8 cellular contexts compared by ENCODE assay signal in genomic region chr6:107713214-107713962, GRCh38.
A peak's percentile ranks its signal among the peaks of the same experiment; 100 is the strongest.
DNase-seq lines count a peak whose midpoint lies in the region; ATAC-seq and TF ChIP-seq lines count a peak whose summit lies in the region.

No MANE protein-coding gene starts in this region.

- BruUV-seq in A673 (replicated peaks; lab: Mats Ljungman, UMichigan), result no TSS peak

- peak overlapping the region in 2 of 4 donors; percentile 15 to 45 for H3K27ac ChIP-seq in sigmoid colon
- no peak overlapping the region for H3K27ac ChIP-seq in A673 (ENCODE audit: low read depth, low read length, poor library complexity, severe bottlenecking)

- 51 to 71% methylated on average over 8 of the region's 8 CpGs for WGBS in sigmoid colon, 2 donors

- H3K9me3 ChIP-seq in sigmoid colon (no peaks in the 10 kb centered on the region), A673 (ENCODE audit: low read depth, low read length, poor library complexity, severe bottlenecking) (no peaks in the 10 kb centered on the region)

- peaks cover under 1% of the 10 kb centered on the region for H3K36me3 Mint-ChIP-seq in activated B cell treated with CpG ODN at 0.5 μM for 24 hours (ENCODE audit: low read depth)

- H3K27me3 ChIP-seq in sigmoid colon, result no peaks in the 10 kb centered on the region
- H3K27me3 ChIP-seq in A673 (replicated peaks; ENCODE audit: insufficient read depth, low read depth, low read length, poor library complexity), result no peaks in the 10 kb centered on the region

- TF ChIP-seq POLR2A in sigmoid colon (IDR thresholded peaks at IDR 0.05), result no peak

- peaks cover 28% of the 10 kb centered on the region for H3K4me1 Mint-ChIP-seq in activated B cell treated with CpG ODN at 0.5 μM for 24 hours

- intact Hi-C loops in activated B cell treated with CpG ODN at 0.5 μM for 24 hours (cut with micrococcal nuclease) (no loop called here), sigmoid colon (cut with DNase I) (no loop called here), A673 (cut with micrococcal nuclease; ENCODE audit: unreplicated experiment) (no loop called here)

- peak overlapping the region; percentile 67 for H3K4me3 Mint-ChIP-seq in activated B cell treated with CpG ODN at 0.5 μM for 24 hours

- DNase-seq in activated B cell treated with CpG ODN at 0.5 μM for 24 hours (no peak), fibroblast of villous mesenchyme (ENCODE audit: low read depth) (no peak), sigmoid colon (no peak), A673 (ENCODE audit: low spot score) (no peak), GM13977 (ENCODE audit: low spot score) (no peak), NCI-H2107 treated with DMSO at 0.1 percent for 48 hours (lab: John Stamatoyannopoulos, UW; ENCODE audit: unreplicated experiment) (no peak)
- peak; percentile 39 to 43 for DNase-seq in stimulated activated CD4-positive, alpha-beta T cell treated with anti-CD3 and anti-CD28 coated beads, Interleukin-4, amount 100 ng/mL, for 48 hours (ENCODE audit: low read depth in 2 of 2)

- TF ChIP-seq EP300 in sigmoid colon (IDR thresholded peaks at IDR 0.05), result no peak

- no peaks in the 10 kb centered on the region for H3K36me3 ChIP-seq in sigmoid colon
- H3K36me3 ChIP-seq in A673 (ENCODE audit: insufficient read depth, low read length, poor library complexity, severe bottlenecking), result no peaks in the 10 kb centered on the region

- H3K4me1 ChIP-seq in sigmoid colon (peaks cover 0 to 16% (median 10%) of the 10 kb centered on the region in 4 donors), A673 (ENCODE audit: insufficient read depth, low read length, poor library complexity, severe bottlenecking) (peaks cover 8% of the 10 kb centered on the region)

- no peak overlapping the region for H3K27ac Mint-ChIP-seq in activated B cell treated with CpG ODN at 0.5 μM for 24 hours

- peak overlapping the region; percentile 33 for H3K4me3 ChIP-seq in fibroblast of villous mesenchyme (ENCODE audit: low read depth, low read length)
- H3K4me3 ChIP-seq in sigmoid colon, result peak overlapping the region in 2 of 4 donors; percentile 5 to 23
- H3K4me3 ChIP-seq in A673 (ENCODE audit: low read depth, low read length, poor library complexity, severe bottlenecking), result no peak overlapping the region

- no peaks in the 10 kb centered on the region for H3K9me3 Mint-ChIP-seq in activated B cell treated with CpG ODN at 0.5 μM for 24 hours

- ATAC-seq in HG02884 (IDR thresholded peaks at IDR 0.05; ENCODE audit: unreplicated experiment), result peak; percentile 33
- ATAC-seq in activated B cell treated with CpG ODN at 0.5 μM for 24 hours (ENCODE audit: low read depth), result peak; percentile 45

- POLR2A ChIA-PET in activated B cell treated with CpG ODN at 0.5 μM for 24 hours (lab: Charles Lee), result no interaction called here
- POLR2A ChIA-PET in A673 (lab: Charles Lee; ENCODE audit: low non-redundant PET), result no interaction called here

- TF ChIP-seq CTCF in activated B cell treated with CpG ODN at 0.5 μM for 24 hours (IDR thresholded peaks at IDR 0.05), result no peak
- TF ChIP-seq CTCF in fibroblast of villous mesenchyme (IDR thresholded peaks at IDR 0.05; ENCODE audit: insufficient read depth, low read depth, low read length), result no peak
- no peak for TF ChIP-seq CTCF in sigmoid colon (IDR thresholded peaks at IDR 0.05)
- TF ChIP-seq CTCF in A673 (conservative IDR thresholded peaks at IDR 0.05; ENCODE audit: low read depth, low read length), result no peak
- TF ChIP-seq CTCF in GM13977 (IDR thresholded peaks at IDR 0.05; ENCODE audit: extremely low read depth, insufficient read depth, missing control alignments), result no peak

- no peaks in the 10 kb centered on the region for H3K27me3 Mint-ChIP-seq in activated B cell treated with CpG ODN at 0.5 μM for 24 hours

- CTCF ChIA-PET in activated B cell treated with CpG ODN at 0.5 μM for 24 hours (lab: Charles Lee) (interaction anchor here (1.0 kb wide), 2 partner anchors 9 to 39 kb away, joined by 3 to 4 read pairs; no protein-coding TSS in a partner anchor), A673 (lab: Charles Lee) (no interaction called here)

- in situ Hi-C loops in GM13977 (cut with MboI; ENCODE audit: low pct_unique_long_range_greater_than_20kb, low sequenced_read_pairs, unreplicated experiment), result no loop called here

Comparison
In these comparisons a context has a peak if more than half of its experiments do, and no peak if none do; other contexts are left out.
1. DNase-seq: peak in stimulated activated CD4-positive, alpha-beta T cell treated with anti-CD3 and anti-CD28 coated beads, Interleukin-4, amount 100 ng/mL, for 48 hours (2 of 2); none in activated B cell treated with CpG ODN at 0.5 μM for 24 hours (single experiment), fibroblast of villous mesenchyme (single experiment), sigmoid colon (single experiment), A673 (single experiment), GM13977 (single experiment) and NCI-H2107 treated with DMSO at 0.1 percent for 48 hours (single experiment).